1 cellular context compared by ENCODE assay signal in the genomic region with DNA sequence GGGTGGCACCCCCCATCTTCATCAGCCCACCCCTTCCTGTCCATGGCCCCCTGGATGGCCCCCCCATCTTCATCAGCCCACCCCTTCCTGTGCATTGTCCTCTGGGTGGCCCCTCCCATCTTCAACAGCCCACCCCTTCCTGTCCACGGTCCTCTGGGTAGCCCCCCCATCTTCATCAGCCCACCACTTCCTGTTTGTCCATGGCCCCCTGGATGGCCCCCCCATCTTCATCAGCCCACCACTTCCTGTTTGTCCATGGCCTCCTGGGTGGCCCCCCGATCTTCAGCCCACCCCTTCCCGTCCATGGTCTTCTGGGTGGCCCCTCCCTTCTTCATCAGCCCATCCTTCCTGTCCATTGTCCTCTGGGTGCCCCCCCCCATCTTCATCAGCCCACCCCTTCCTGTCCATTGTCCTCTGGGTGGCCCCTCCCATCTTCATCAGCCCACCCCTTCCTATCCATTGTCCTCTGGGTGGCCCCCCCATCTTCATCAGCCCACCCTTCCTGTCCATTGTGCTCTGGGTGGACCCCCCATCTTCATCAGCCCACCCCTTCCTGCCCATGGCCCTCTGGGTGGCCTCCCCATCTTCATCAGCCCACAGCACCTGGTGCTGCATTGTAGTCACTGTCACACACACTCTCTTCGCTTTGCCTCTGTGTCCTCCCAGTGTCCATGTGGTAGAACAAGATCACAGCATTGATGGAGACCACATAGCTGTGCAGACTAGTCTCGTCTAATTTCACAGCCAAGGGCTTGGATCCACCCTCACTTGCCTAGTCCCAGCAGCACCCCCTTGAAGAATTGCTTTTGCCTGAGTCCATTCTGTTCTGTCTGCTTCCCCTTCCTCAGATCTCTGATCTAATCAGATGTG.
TF ChIP-seq lines count a peak whose summit lies in the region.

No MANE protein-coding gene starts in this region.

TF ChIP-seq in H1, 55 proteins besides CTCF, POLR2A, EP300 and RAD21:
- TF ChIP-seq GTF2F1 (IDR thresholded peaks at IDR 0.05; ENCODE audit: borderline replicate concordance, low read depth, low read length): no peak
- TF ChIP-seq CREB1 (IDR thresholded peaks at IDR 0.05): no peak
- no peak for TF ChIP-seq CHD2 (IDR thresholded peaks at IDR 0.05; ENCODE audit: low read length)
- TF ChIP-seq TCF12 (IDR thresholded peaks at IDR 0.05; ENCODE audit: low read depth, low read length): no peak
- no peak for TF ChIP-seq RNF2 (IDR thresholded peaks at IDR 0.05; ENCODE audit: borderline replicate concordance, low read depth, low read length, missing control alignments, poor library complexity, severe bottlenecking)
- TF ChIP-seq SP4 (IDR thresholded peaks at IDR 0.05; ENCODE audit: low read length): no peak
- TF ChIP-seq POLR2AphosphoS5 (IDR thresholded peaks at IDR 0.05; ENCODE audit: low read depth, low read length): no peak
- TF ChIP-seq KDM1A (IDR thresholded peaks at IDR 0.05; ENCODE audit: borderline replicate concordance, low read length): no peak
- no peak for TF ChIP-seq SIRT6 (IDR thresholded peaks at IDR 0.05; ENCODE audit: low read length)
